Comparison of ENCODE assay signal across 16 cellular contexts in genomic region chr4:10084651-10085320, GRCh38. TPM values are rescaled to one million over a fixed set of nuclear protein-coding genes. Genes with fewer than 3 reads are reported as not detected.
DNase-seq lines count a peak whose midpoint lies in the region; ATAC-seq, FAIRE-seq and TF ChIP-seq lines count a peak whose summit lies in the region.
"Had no signal": no experiment of that assay in that cellular context is flagged by ENCODE, and none has a peak within 500 bp of the region (broad histone marks: within the 10 kb centered on the region; RNA-seq: fewer than 3 reads in every experiment).

No MANE protein-coding gene starts in this region.

- no peaks in the 10 kb centered on the region for H3K27me3 Mint-ChIP-seq in natural killer cell (ENCODE audit: low read depth in 2 of 2)
- H3K27me3 Mint-ChIP-seq: activated CD4-positive, alpha-beta T cell treated with anti-CD3 and anti-CD28 coated beads for 36 hours had no signal

- CTCF ChIA-PET in HepG2 (lab: Yijun Ruan, JAX; ENCODE audit: low intra/inter-chr PET ratio, low total read pairs): no interaction called here

- peaks cover 20 to 84% (median 49%) of the 10 kb centered on the region in 4 donors for H3K36me3 ChIP-seq in right lobe of liver
- H3K36me3 ChIP-seq in HepG2 (replicated peaks in 1 of 2; ENCODE audit: control insufficient read depth in 1 of 2, insufficient read depth in 2 of 2, low read length in 2 of 2): peaks cover 73 to 97% of the 10 kb centered on the region in 2 experiments
- peaks cover 91 to 100% (median 100%) of the 10 kb centered on the region in 4 donors for H3K36me3 ChIP-seq in esophagus muscularis mucosa
- H3K36me3 ChIP-seq in upper lobe of right lung: peaks cover 97% of the 10 kb centered on the region

- H3K9me3 Mint-ChIP-seq in natural killer cell: no peaks in the 10 kb centered on the region
- H3K9me3 Mint-ChIP-seq: T-helper 1 cell treated with Interleukin-12 subunit alpha and Interleukin-12 subunit beta and Interleukin-4 antibody, amounts not matched to agents 30 μg/mL and 1 μg/mL, for 36 hours had no signal

- H3K27me3 ChIP-seq in right lobe of liver (no peaks in the 10 kb centered on the region), HepG2 (ENCODE audit: control insufficient read depth in 1 of 2, insufficient read depth in 2 of 2, low read length in 2 of 2) (no peaks in the 10 kb centered on the region), esophagus muscularis mucosa (no peaks in the 10 kb centered on the region), upper lobe of right lung (no peaks in the 10 kb centered on the region)

- POLR2A ChIA-PET in HepG2 (lab: Yijun Ruan, JAX): no interaction called here

- no peak overlapping the region for H3K4me3 Mint-ChIP-seq in natural killer cell
- H3K4me3 Mint-ChIP-seq: activated CD4-positive, alpha-beta T cell treated with anti-CD3 and anti-CD28 coated beads for 36 hours; T-helper 1 cell treated with Interleukin-12 subunit alpha and Interleukin-12 subunit beta and Interleukin-4 antibody, amounts not matched to agents 30 μg/mL and 1 μg/mL, for 36 hours had no signal

- H3K79me2 ChIP-seq in HepG2 (ENCODE audit: insufficient read depth, low read length): no peaks in the 10 kb centered on the region

- peaks cover 0 to 17% of the 10 kb centered on the region in 2 donors for H3K4me1 Mint-ChIP-seq in natural killer cell
- H3K4me1 Mint-ChIP-seq: activated CD4-positive, alpha-beta T cell treated with anti-CD3 and anti-CD28 coated beads for 36 hours had no signal

- no peak for TF ChIP-seq EP300 in HepG2 (IDR thresholded peaks at IDR 0.05; ENCODE audit: low read depth in 2 of 2, low read length in 2 of 2)
- TF ChIP-seq EP300 in HepG2 (CRISPR knock-in tag; IDR thresholded peaks at IDR 0.05; ENCODE audit: borderline replicate concordance): no peak
- TF ChIP-seq EP300 in esophagus muscularis mucosa (IDR thresholded peaks at IDR 0.05): no peak

- H3K4me1 ChIP-seq in right lobe of liver: peaks cover 0 to 20% (median 0%) of the 10 kb centered on the region in 4 donors
- peaks cover 6% of the 10 kb centered on the region; the same call in 1 of the 2 replicates for H3K4me1 ChIP-seq in HepG2 (ENCODE audit: insufficient read depth, low read length)
- H3K4me1 ChIP-seq in esophagus muscularis mucosa: peaks cover 52 to 60% (median 54%) of the 10 kb centered on the region in 4 donors
- H3K4me1 ChIP-seq in upper lobe of right lung: peaks cover 20% of the 10 kb centered on the region

- H3K4me3 ChIP-seq in right lobe of liver: no peak overlapping the region
- no peak overlapping the region for H3K4me3 ChIP-seq in HepG2 (replicated peaks in 1 of 3; ENCODE audit: insufficient read depth in 1 of 3, low read depth in 2 of 3, low read length in 3 of 3)
- no peak overlapping the region for H3K4me3 ChIP-seq in esophagus muscularis mucosa
- no peak overlapping the region for H3K4me3 ChIP-seq in upper lobe of right lung

- no peak for TF ChIP-seq RAD21 in HepG2 (CRISPR knock-in tag; IDR thresholded peaks at IDR 0.05)

- no peak overlapping the region for H3K9ac ChIP-seq in HepG2 (ENCODE audit: insufficient read depth, low read depth, low read length)
- H3K9ac ChIP-seq: KMS-11 had no signal

- ATAC-seq in right lobe of liver: no peak
- ATAC-seq in HepG2: no peak
- no peak for ATAC-seq in natural killer cell
- ATAC-seq in upper lobe of right lung: no peak
- no peak for ATAC-seq in HG02973 (IDR thresholded peaks at IDR 0.05; ENCODE audit: unreplicated experiment)
- no peak for ATAC-seq in GM19351 (IDR thresholded peaks at IDR 0.05; ENCODE audit: unreplicated experiment)
- ATAC-seq: activated CD4-positive, alpha-beta T cell treated with anti-CD3 and anti-CD28 coated beads for 36 hours had no signal

- H3K27ac ChIP-seq in right lobe of liver (no peak overlapping the region), HepG2 (ENCODE audit: extremely low read length, insufficient read depth, low read length) (no peak overlapping the region), esophagus muscularis mucosa (replicated peaks in 1 of 4) (peak overlapping the region; percentile 32 to 51 (median 41)), upper lobe of right lung (no peak overlapping the region)
- H3K27ac ChIP-seq: KMS-11 had no signal

- no peak overlapping the region for H3K4me2 ChIP-seq in HepG2 (ENCODE audit: low read depth, low read length)
- H3K4me2 ChIP-seq: KMS-11 had no signal

- no peaks in the 10 kb centered on the region for H3K36me3 Mint-ChIP-seq in natural killer cell

- no TSS peak for BruUV-seq in HepG2 (replicated peaks; lab: Mats Ljungman, UMichigan)

- WGBS in right lobe of liver (ENCODE audit: insufficient coverage, low coverage, low lambda C conversion rate, missing lambda C conversion rate): 100% methylated on average over 2 of the region's 21 CpGs
- 97% methylated on average over 19 of the region's 21 CpGs for WGBS in HepG2 (ENCODE audit: low lambda C conversion rate)
- 82% methylated on average over 20 of the region's 21 CpGs for WGBS in esophagus muscularis mucosa

- H4K20me1 ChIP-seq in HepG2 (ENCODE audit: insufficient read depth, low read length): peaks cover 6% of the 10 kb centered on the region

- intact Hi-C loops in right lobe of liver (cut with DNase I): no loop called here
- intact Hi-C loops in HepG2 (cut with micrococcal nuclease; ENCODE audit: unreplicated experiment): no loop called here
- intact Hi-C loops in esophagus muscularis mucosa (cut with DNase I): no loop called here
- intact Hi-C loops in natural killer cell (cut with micrococcal nuclease): no loop called here
- intact Hi-C loops in upper lobe of right lung (cut with DNase I): no loop called here

- in situ Hi-C loops in HepG2 (cut with HindIII; ENCODE audit: extremely low pct_ligation_motif_present, low pct_unique_long_range_greater_than_20kb): no loop called here

- TF ChIP-seq CTCF in right lobe of liver (IDR thresholded peaks at IDR 0.05) (no peak), HepG2 (CRISPR knock-in tag; IDR thresholded peaks at IDR 0.05) (no peak), esophagus muscularis mucosa (IDR thresholded peaks at IDR 0.05) (no peak), natural killer cell (IDR thresholded peaks at IDR 0.05) (no peak), upper lobe of right lung (IDR thresholded peaks at IDR 0.05) (no peak)

- FAIRE-seq in HepG2 (lab: Jason Lieb, UNC): no peak
- FAIRE-seq: urothelium cell line had no signal

- H2AFZ ChIP-seq in HepG2 (ENCODE audit: low read length): no peak overlapping the region

- TF ChIP-seq POLR2A in right lobe of liver (IDR thresholded peaks at IDR 0.05) (no peak), HepG2 (IDR thresholded peaks at IDR 0.05; ENCODE audit: insufficient read depth in 1 of 2, low read depth in 2 of 2, low read length in 2 of 2) (no peak), esophagus muscularis mucosa (IDR thresholded peaks at IDR 0.05; ENCODE audit: low read depth) (no peak)

- DNase-seq in right lobe of liver (peak in 2 of 3 donors; percentile 9 to 49), HepG2 (ENCODE audit: low spot score) (no peak), esophagus muscularis mucosa (ENCODE audit: extremely low spot score) (no peak), natural killer cell (peak; percentile 9), upper lobe of right lung (peak; percentile 55), T-helper 9 cell (no peak)
- DNase-seq: activated gamma-delta T cell; central memory CD4-positive, alpha-beta T cell; NCI-H1436 treated with DMSO at 0.1 percent for 48 hours; nucleus accumbens had no signal

- peak overlapping the region; percentile 48 to 54 for H3K27ac Mint-ChIP-seq in natural killer cell
- H3K27ac Mint-ChIP-seq: activated CD4-positive, alpha-beta T cell treated with anti-CD3 and anti-CD28 coated beads for 36 hours; T-helper 1 cell treated with Interleukin-12 subunit alpha and Interleukin-12 subunit beta and Interleukin-4 antibody, amounts not matched to agents 30 μg/mL and 1 μg/mL, for 36 hours had no signal

- H3K9me3 ChIP-seq in right lobe of liver (no peaks in the 10 kb centered on the region), HepG2 (ENCODE audit: low read length) (no peaks in the 10 kb centered on the region), esophagus muscularis mucosa (no peaks in the 10 kb centered on the region), upper lobe of right lung (no peaks in the 10 kb centered on the region)

RNA-seq across cellular contexts. Expression of gene WDR1, which starts 31.8 kb away (rescaled TPM):
- total RNA-seq in right lobe of liver (100 to 1,000 TPM in 1 of 6 experiments, 10 to 100 TPM in 5; 65.1 to 149 (median 76.4) TPM), HepG2 (2016; rRNA removed; fragmentation: Illumina TruSeq; extraction: Trizol) (106 and 120 TPM in 2 replicates), esophagus muscularis mucosa (100 to 1,000 TPM; 361 to 536 (median 485) TPM), natural killer cell (100 to 1,000 TPM; 411 to 477 (median 468) TPM), upper lobe of right lung (234 TPM)
- 50.7 and 51.7 TPM in 2 replicates for total RNA-seq in HepG2 (2016; cell fraction: cytosol; rRNA removed; fragmentation: Illumina TruSeq; extraction: Trizol; ENCODE audit: low read depth)
- 98.1 and 109 TPM in 2 replicates for total RNA-seq in HepG2 (2016; cell fraction: insoluble cytoplasmic fraction; rRNA removed; fragmentation: Illumina TruSeq; extraction: Trizol)
- total RNA-seq in HepG2 (2016; cell fraction: membrane; rRNA removed; fragmentation: Illumina TruSeq; extraction: Trizol): 54.9 and 56.0 TPM in 2 replicates
- 57.3 and 65.4 TPM in 2 replicates for total RNA-seq in HepG2 (2016; cell fraction: nucleus; rRNA removed; fragmentation: Illumina TruSeq; extraction: Trizol)
- polyA plus RNA-seq in HepG2 (2011; rRNA removed): 198 and 199 TPM in 2 replicates
- polyA plus RNA-seq in HepG2 (2011; cell fraction: cytosol; rRNA removed): 187 and 226 TPM in 2 replicates
- 166 and 177 TPM in 2 replicates for polyA plus RNA-seq in HepG2 (2011; cell fraction: nucleus; rRNA removed)
- 117 and 122 TPM in 2 replicates for polyA plus RNA-seq in HepG2 (2012)
- polyA plus RNA-seq in HepG2 (2016; cell fraction: cytosol; fragmentation: Illumina TruSeq; extraction: Trizol; ENCODE audit: low read depth): 33.9 and 35.4 TPM in 2 replicates
- 136 and 179 TPM in 2 replicates for polyA plus RNA-seq in HepG2 (2016; cell fraction: insoluble cytoplasmic fraction; fragmentation: Illumina TruSeq; extraction: Trizol; ENCODE audit: low read depth)
- polyA plus RNA-seq in HepG2 (2016; cell fraction: membrane; fragmentation: Illumina TruSeq; extraction: Trizol; ENCODE audit: low read depth): 47.7 and 51.7 TPM in 2 replicates
- polyA plus RNA-seq in HepG2 (2016; cell fraction: nucleus; fragmentation: Illumina TruSeq; extraction: Trizol; ENCODE audit: insufficient read depth, low read depth): 118 and 124 TPM in 2 replicates
- polyA minus RNA-seq in HepG2 (2011; rRNA and poly(A)+ RNA removed; ENCODE audit: low replicate concordance): 149 and 296 TPM in 2 replicates
- polyA minus RNA-seq in HepG2 (2011; cell fraction: cytosol; rRNA and poly(A)+ RNA removed): 111 and 136 TPM in 2 replicates
- 82.2 and 96.2 TPM in 2 replicates for polyA minus RNA-seq in HepG2 (2011; cell fraction: nucleus; rRNA and poly(A)+ RNA removed)

Comparison
In these comparisons a context has a peak if more than half of its experiments do, and no peak if none do; other contexts are left out.
1. DNase-seq: peak in right lobe of liver (2 of 3), natural killer cell (single experiment) and upper lobe of right lung (single experiment); none in HepG2 (single experiment), esophagus muscularis mucosa (single experiment) and T-helper 9 cell (single experiment).
2. H3K27ac ChIP-seq: peak in esophagus muscularis mucosa (4 of 4); none in right lobe of liver (0 of 3), HepG2 (single experiment) and upper lobe of right lung (single experiment).